32 cellular contexts compared by ENCODE assay signal in the genomic region with DNA sequence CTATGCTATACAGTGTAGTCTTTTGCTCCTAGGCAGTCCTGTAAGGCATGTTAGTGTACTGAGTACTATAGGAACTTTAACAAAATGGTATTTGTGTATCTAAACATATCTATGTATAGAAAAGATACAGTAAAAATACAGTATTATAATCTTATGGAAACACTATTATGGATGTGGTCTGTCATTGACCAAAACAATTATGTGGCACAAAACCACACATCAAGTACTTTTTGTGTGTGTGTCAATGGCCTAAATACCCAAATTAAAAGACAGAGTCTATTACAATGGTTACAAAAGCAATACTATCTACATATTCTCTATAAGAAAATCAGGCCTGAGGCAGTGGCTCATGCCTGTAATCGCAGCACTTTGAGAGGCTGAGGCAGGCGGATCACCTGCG.
DNase-seq lines count a peak whose midpoint lies in the region; ATAC-seq and TF ChIP-seq lines count a peak whose summit lies in the region.
"Had no signal": no experiment of that assay in that cellular context is flagged by ENCODE, and none has a peak within 500 bp of the region (broad histone marks: within the 10 kb centered on the region; RNA-seq: fewer than 3 reads in every experiment).

No MANE protein-coding gene starts in this region.

- H3T11ph ChIP-seq in H9 (ENCODE audit: low read length), result no peak overlapping the region

- no peak for TF ChIP-seq CTCF in heart left ventricle (IDR thresholded peaks at IDR 0.05)
- no peak for TF ChIP-seq CTCF in H9 (conservative IDR thresholded peaks at IDR 0.05)

- H3K56ac ChIP-seq in H9 (ENCODE audit: insufficient read length, low read depth, low read length), result no peak overlapping the region

- H3K27me3 Mint-ChIP-seq in H9 (ENCODE audit: low read depth), result no peaks in the 10 kb centered on the region
- no peaks in the 10 kb centered on the region for H3K27me3 Mint-ChIP-seq in CD8-positive, alpha-beta memory T cell
- H3K27me3 Mint-ChIP-seq: B cell; CD4-positive, alpha-beta memory T cell; CD4-positive, alpha-beta T cell; CD4-positive, CD25-positive, alpha-beta regulatory T cell had no signal

- H4K91ac ChIP-seq in H9 (ENCODE audit: insufficient read length, low read depth, low read length), result no peak overlapping the region

- no peak overlapping the region for H4K8ac ChIP-seq in H9 (replicated peaks; ENCODE audit: insufficient read length, low read depth, low read length)

- H3K9me3 ChIP-seq in heart left ventricle (peaks cover 0 to 7% (median 0%) of the 10 kb centered on the region in 12 donors), H9 (ENCODE audit: control insufficient read depth, low read depth, low read length) (no peaks in the 10 kb centered on the region), HAP-1 (no peaks in the 10 kb centered on the region)
- no peaks in the 10 kb centered on the region for H3K9me3 ChIP-seq in CD8-positive, alpha-beta memory T cell (ENCODE audit: low read length)
- H3K9me3 ChIP-seq: A549; BE2C; BLaER1; BLaER1 treated with 17β-estradiol and CSF1 and Interleukin-3, amounts not matched to agents 10 nM and 100 nM; Caco-2 had no signal

- H3K4me1 ChIP-seq in heart left ventricle, result no peaks in the 10 kb centered on the region
- no peaks in the 10 kb centered on the region for H3K4me1 ChIP-seq in H9 (ENCODE audit: insufficient read depth, low read length)
- peaks cover 7% of the 10 kb centered on the region; the same call in 1 of the 2 replicates for H3K4me1 ChIP-seq in HAP-1
- H3K4me1 ChIP-seq in CD8-positive, alpha-beta memory T cell (ENCODE audit: insufficient read depth, low read length), result no peaks in the 10 kb centered on the region
- H3K4me1 ChIP-seq: A549; BE2C; BLaER1; BLaER1 treated with 17β-estradiol and CSF1 and Interleukin-3, amounts not matched to agents 10 nM and 100 nM; Caco-2 had no signal

- no peaks in the 10 kb centered on the region for H3K4me1 Mint-ChIP-seq in H9
- H3K4me1 Mint-ChIP-seq in CD8-positive, alpha-beta memory T cell, result no peaks in the 10 kb centered on the region
- H3K4me1 Mint-ChIP-seq: B cell; CD14-positive monocyte; CD4-positive, alpha-beta memory T cell; CD4-positive, CD25-positive, alpha-beta regulatory T cell had no signal

- H4K5ac ChIP-seq in H9 (ENCODE audit: insufficient read length, low read depth, low read length), result no peak overlapping the region

- CTCF ChIA-PET in CD8-positive, alpha-beta memory T cell (lab: Charles Lee), result no interaction called here

- H2BK15ac ChIP-seq in H9 (ENCODE audit: low read depth, low read length), result no peak overlapping the region

- H2AFZ ChIP-seq in H9 (ENCODE audit: low read length), result peak overlapping the region; percentile 40

- H3K27ac ChIP-seq in heart left ventricle (no peak overlapping the region), H9 (ENCODE audit: insufficient read length, low read depth, low read length) (no peak overlapping the region)
- H3K27ac ChIP-seq in CD8-positive, alpha-beta memory T cell (ENCODE audit: low read depth, low read length), result no peak overlapping the region
- H3K27ac ChIP-seq: 22Rv1; A549; BLaER1; BLaER1 treated with 17β-estradiol and CSF1 and Interleukin-3, amounts not matched to agents 10 nM and 100 nM; C4-2B had no signal

- no peak overlapping the region for H2BK5ac ChIP-seq in H9 (ENCODE audit: insufficient read length, low read length)

- WGBS in heart left ventricle, 4 donors, result 87 to 94% (median 90%) methylated on average over 3 of the region's 3 CpGs
- WGBS in H9 (ENCODE audit: extremely low coverage, insufficient read length, low lambda C conversion rate), result no CpG with 5 or more reads among the region's 3 CpGs

- H3K27me3 ChIP-seq in heart left ventricle (no peaks in the 10 kb centered on the region), H9 (ENCODE audit: insufficient read depth, low read length) (no peaks in the 10 kb centered on the region), HAP-1 (ENCODE audit: low read depth) (peaks cover 9% of the 10 kb centered on the region)
- no peaks in the 10 kb centered on the region for H3K27me3 ChIP-seq in CD8-positive, alpha-beta memory T cell (ENCODE audit: insufficient read depth, low read length, poor library complexity, severe bottlenecking)
- H3K27me3 ChIP-seq: BE2C; BLaER1; BLaER1 treated with 17β-estradiol and CSF1 and Interleukin-3, amounts not matched to agents 10 nM and 100 nM had no signal

- no peaks in the 10 kb centered on the region for H3K79me2 ChIP-seq in H9 (ENCODE audit: insufficient read depth, low read length)

- no peaks in the 10 kb centered on the region for H3K23me2 ChIP-seq in H9 (ENCODE audit: insufficient read length, low read depth, low read length, poor library complexity, severe bottlenecking)

- H3K79me1 ChIP-seq in H9 (ENCODE audit: insufficient read depth, low read depth, low read length, poor library complexity, severe bottlenecking), result no peaks in the 10 kb centered on the region

- no peak overlapping the region for H3K14ac ChIP-seq in H9 (ENCODE audit: insufficient read depth, low read length)

- no peak overlapping the region for H2BK20ac ChIP-seq in H9 (ENCODE audit: low read depth, low read length, poor library complexity, severe bottlenecking)

- no peak overlapping the region for H3K18ac ChIP-seq in H9 (ENCODE audit: insufficient read length, low read depth, low read length)

- no peak overlapping the region for H3K9ac ChIP-seq in H9 (ENCODE audit: extremely low read depth, insufficient read length, low read length)
- H3K9ac ChIP-seq: BLaER1; BLaER1 treated with 17β-estradiol and CSF1 and Interleukin-3, amounts not matched to agents 10 nM and 100 nM had no signal

- DNase-seq in Right ventricle myocardium superior, result peak; percentile 5
- no peak for DNase-seq in heart left ventricle
- DNase-seq in H9, result no peak
- peak; percentile 72 to 90 for DNase-seq in HAP-1 (ENCODE audit: low spot score in 2 of 2)
- DNase-seq in CD8-positive, alpha-beta memory T cell, result no peak
- DNase-seq: 8988T; ACHN; AML-193; BE2C; C1 segment of cervical spinal cord; Caco-2; Calu3; CD4-positive, alpha-beta memory T cell; CD4-positive, alpha-beta T cell; CD4-positive, CD25-positive, alpha-beta regulatory T cell; CD8-positive, alpha-beta T cell; COR-L47; DMS 273 treated with DMSO at 0.1 percent for 48 hours; DMS153; DMS53; DMS79; DMS79 treated with DMSO at 0.1 percent for 48 hours; DND-41; EL had no signal

- no peak overlapping the region for H3K27ac Mint-ChIP-seq in H9
- H3K27ac Mint-ChIP-seq in CD8-positive, alpha-beta memory T cell, result no peak overlapping the region
- H3K27ac Mint-ChIP-seq: B cell; CD14-positive monocyte; CD4-positive, alpha-beta memory T cell; CD4-positive, alpha-beta T cell; CD4-positive, CD25-positive, alpha-beta regulatory T cell; CD8-positive, alpha-beta T cell had no signal

- no peak overlapping the region for H3K23ac ChIP-seq in H9 (ENCODE audit: insufficient read length, low read depth, low read length)

- no peak overlapping the region for H3K4me3 Mint-ChIP-seq in H9
- H3K4me3 Mint-ChIP-seq in CD8-positive, alpha-beta memory T cell, result no peak overlapping the region
- H3K4me3 Mint-ChIP-seq: B cell; CD14-positive monocyte; CD4-positive, alpha-beta memory T cell; CD4-positive, alpha-beta T cell; CD4-positive, CD25-positive, alpha-beta regulatory T cell; CD8-positive, alpha-beta T cell had no signal

- intact Hi-C loops in Right ventricle myocardium superior (cut with DNase I), result no loop called here
- intact Hi-C loops in heart left ventricle (cut with DNase I), result no loop called here

- H3K36me3 ChIP-seq in heart left ventricle (no peaks in the 10 kb centered on the region), HAP-1 (replicated peaks) (no peaks in the 10 kb centered on the region)
- no peaks in the 10 kb centered on the region for H3K36me3 ChIP-seq in CD8-positive, alpha-beta memory T cell (ENCODE audit: insufficient read depth, low read length)
- H3K36me3 ChIP-seq: BE2C; BLaER1; BLaER1 treated with 17β-estradiol and CSF1 and Interleukin-3, amounts not matched to agents 10 nM and 100 nM had no signal

- in situ Hi-C loops in HAP-1 (cut with MboI; ENCODE audit: low sequenced_read_pairs), result no loop called here

- H3K4ac ChIP-seq in H9 (ENCODE audit: low read depth, low read length), result no peak overlapping the region

- no peak overlapping the region for H2AK5ac ChIP-seq in H9 (ENCODE audit: insufficient read length, low read length)

- no peak overlapping the region for H3K4me2 ChIP-seq in H9 (ENCODE audit: insufficient read depth, insufficient read length, low read length)
- H3K4me2 ChIP-seq: A549; BLaER1; BLaER1 treated with 17β-estradiol and CSF1 and Interleukin-3, amounts not matched to agents 10 nM and 100 nM had no signal

- H4K20me1 ChIP-seq in H9 (ENCODE audit: control insufficient read depth, insufficient read depth, insufficient read length), result no peaks in the 10 kb centered on the region
- H4K20me1 ChIP-seq: BLaER1; BLaER1 treated with 17β-estradiol and CSF1 and Interleukin-3, amounts not matched to agents 10 nM and 100 nM had no signal

- no peak overlapping the region for H2BK120ac ChIP-seq in H9 (ENCODE audit: low read depth, low read length, poor library complexity, severe bottlenecking)

- no peaks in the 10 kb centered on the region for H3K9me3 Mint-ChIP-seq in H9
- H3K9me3 Mint-ChIP-seq in CD8-positive, alpha-beta memory T cell, result peaks cover 0 to 17% (median 2%) of the 10 kb centered on the region in 5 donors
- H3K9me3 Mint-ChIP-seq: CD8-positive, alpha-beta T cell had no signal

- no peaks in the 10 kb centered on the region for H3K36me3 Mint-ChIP-seq in H9 (ENCODE audit: insufficient read depth in 1 of 3, low read depth in 3 of 3)
- H3K36me3 Mint-ChIP-seq in CD8-positive, alpha-beta memory T cell, result no peaks in the 10 kb centered on the region
- H3K36me3 Mint-ChIP-seq: CD14-positive monocyte; CD4-positive, alpha-beta memory T cell; CD4-positive, CD25-positive, alpha-beta regulatory T cell; CD8-positive, alpha-beta T cell had no signal

- no peak for ATAC-seq in Right ventricle myocardium superior (ENCODE audit: poor library complexity)
- ATAC-seq in heart left ventricle, result no peak
- no peak for ATAC-seq in HG02852 (IDR thresholded peaks at IDR 0.05; ENCODE audit: unreplicated experiment)
- ATAC-seq: A549; CD8-positive, alpha-beta T cell had no signal

- POLR2A ChIA-PET in CD8-positive, alpha-beta memory T cell (lab: Charles Lee), result no interaction called here

- H3K4me3 ChIP-seq in heart left ventricle, result no peak overlapping the region
- no peak overlapping the region for H3K4me3 ChIP-seq in HAP-1
- no peak overlapping the region for H3K4me3 ChIP-seq in CD8-positive, alpha-beta memory T cell (ENCODE audit: low read length)
- H3K4me3 ChIP-seq: A549; BLaER1; BLaER1 treated with 17β-estradiol and CSF1 and Interleukin-3, amounts not matched to agents 10 nM and 100 nM had no signal

- TF ChIP-seq POLR2A in heart left ventricle (IDR thresholded peaks at IDR 0.05), result no peak

- no peak overlapping the region for H2BK12ac ChIP-seq in H9 (ENCODE audit: insufficient read length, low read depth, low read length)

Comparison
In these comparisons a context has a peak if more than half of its experiments do, and no peak if none do; other contexts are left out.
1. DNase-seq: peak in Right ventricle myocardium superior (single experiment) and HAP-1 (2 of 2); none in heart left ventricle (0 of 5), H9 (single experiment) and CD8-positive, alpha-beta memory T cell (0 of 5).